9 cellular contexts compared by ENCODE assay signal in the genomic region with DNA sequence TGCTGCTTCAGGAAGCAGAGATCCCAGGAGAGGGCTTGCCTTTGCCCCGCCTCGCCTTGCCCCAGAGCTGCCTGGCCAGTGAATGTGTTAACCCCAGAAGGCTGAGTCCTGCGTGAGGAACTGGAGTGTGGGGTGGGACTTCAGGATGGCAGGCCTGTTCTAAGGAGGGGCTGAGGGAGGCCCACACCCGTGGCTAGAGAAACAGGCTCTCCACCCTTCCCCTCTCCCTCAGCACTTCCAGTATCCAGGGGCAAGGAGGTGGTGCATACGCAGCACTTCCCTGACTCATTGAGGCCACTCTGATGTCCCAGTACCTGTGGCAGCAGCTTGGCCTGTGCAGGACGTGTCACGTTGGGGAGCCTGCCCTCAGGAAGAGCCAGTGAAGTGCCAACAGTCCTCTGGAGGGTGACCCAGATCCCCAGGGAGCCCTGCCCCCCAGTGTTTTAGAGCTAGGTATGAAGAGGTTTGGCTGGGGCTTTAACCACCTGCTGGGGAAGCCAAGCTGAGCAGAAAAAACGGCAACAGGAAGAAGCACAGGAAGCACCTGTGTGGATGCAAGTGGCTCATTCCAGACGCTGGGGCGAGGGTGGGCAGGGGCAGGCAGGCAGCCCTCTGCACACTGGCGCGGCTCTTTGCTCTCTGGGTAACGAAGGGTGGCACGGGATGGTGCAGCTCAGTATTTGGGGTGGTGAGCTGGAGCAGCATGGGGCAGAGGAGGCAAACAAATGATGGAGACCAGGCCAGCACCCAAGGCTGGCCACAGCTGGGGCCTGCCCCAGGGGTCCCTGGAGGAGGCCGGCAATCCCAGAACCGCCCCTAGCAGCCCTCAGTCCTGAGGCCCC. TPM values are rescaled to one million over a fixed set of nuclear protein-coding genes. Genes with fewer than 3 reads are reported as not detected.
A peak's percentile ranks its signal among the peaks of the same experiment; 100 is the strongest.
DNase-seq lines count a peak whose midpoint lies in the region; ATAC-seq and TF ChIP-seq lines count a peak whose summit lies in the region.
"Had no signal": no experiment of that assay in that cellular context is flagged by ENCODE, and none has a peak within 500 bp of the region (broad histone marks: within the 10 kb centered on the region; RNA-seq: fewer than 3 reads in every experiment).

No MANE protein-coding gene starts in this region.

- peak overlapping the region; percentile 99 for H3K27ac ChIP-seq in DND-41 (ENCODE audit: low read length)

- ATAC-seq in DND-41 (ENCODE audit: insufficient read depth, low read depth) (peak; percentile 84), HG02759 (IDR thresholded peaks at IDR 0.05; ENCODE audit: unreplicated experiment) (peak; percentile 48)

- H3K9me3 Mint-ChIP-seq in activated T-cell treated with anti-CD3 and anti-CD28 coated beads, Interleukin-2, amount 50 U/mL, for 24 hours: no peaks in the 10 kb centered on the region

- H2AFZ ChIP-seq in DND-41 (ENCODE audit: low read depth, low read length): peak overlapping the region; percentile 11

- peak overlapping the region; percentile 19 for H3K4me3 Mint-ChIP-seq in activated T-cell treated with anti-CD3 and anti-CD28 coated beads, Interleukin-2, amount 50 U/mL, for 24 hours

- DNase-seq in DND-41: peak; percentile 95
- peak; percentile 50 for DNase-seq in activated T-cell treated with anti-CD3 and anti-CD28 coated beads, Interleukin-2, amount 50 U/mL, for 24 hours
- DNase-seq in lung microvascular endothelial cell (ENCODE audit: low read depth in 2 of 2): peak; percentile 67 to 88
- DNase-seq in 8988T: no peak
- DNase-seq in NCI-H226: no peak
- DNase-seq in NCI-H524 (lab: John Stamatoyannopoulos, UW): no peak
- no peak for DNase-seq in NCI-H187 treated with DMSO at 0.1 percent for 48 hours (lab: John Stamatoyannopoulos, UW)

- 0 out of 2 replicates have a peak, but pooled peaks cover 2% of the 10 kb centered on the region for H4K20me1 ChIP-seq in DND-41 (ENCODE audit: insufficient read depth, low read length)

- peak overlapping the region; percentile 61 for H3K4me2 ChIP-seq in DND-41 (ENCODE audit: insufficient read depth, low read length)

- H3K79me2 ChIP-seq in DND-41 (ENCODE audit: insufficient read depth, low read length): peaks cover 26% of the 10 kb centered on the region; the same call in 1 of the 2 replicates

- peaks cover 61% of the 10 kb centered on the region for H3K4me1 ChIP-seq in DND-41 (ENCODE audit: insufficient read depth, low read length)

- H3K27me3 Mint-ChIP-seq in activated T-cell treated with anti-CD3 and anti-CD28 coated beads, Interleukin-2, amount 50 U/mL, for 24 hours: no peaks in the 10 kb centered on the region

- H3K9me3 ChIP-seq in DND-41 (ENCODE audit: insufficient read depth, low read length, severe bottlenecking): no peaks in the 10 kb centered on the region

- H3K27ac Mint-ChIP-seq in activated T-cell treated with anti-CD3 and anti-CD28 coated beads, Interleukin-2, amount 50 U/mL, for 24 hours: peak overlapping the region; percentile 94

- peaks cover 41% of the 10 kb centered on the region for H3K36me3 Mint-ChIP-seq in activated T-cell treated with anti-CD3 and anti-CD28 coated beads, Interleukin-2, amount 50 U/mL, for 24 hours (ENCODE audit: low read depth)

- H3K36me3 ChIP-seq in DND-41 (ENCODE audit: insufficient read depth, low read length): peaks cover 40% of the 10 kb centered on the region

- TF ChIP-seq CTCF in DND-41 (IDR thresholded peaks at IDR 0.05; ENCODE audit: borderline replicate concordance, extremely low read depth, low read length, poor library complexity, severe bottlenecking): no peak

- peak overlapping the region in 1 of 2 experiments; percentile 46; a peak in 2 of 4 replicates for H3K4me3 ChIP-seq in DND-41 (ENCODE audit: low read depth in 1 of 2, low read length in 2 of 2)
- H3K4me3 ChIP-seq: cardiac muscle cell had no signal

- peak overlapping the region; percentile 65 for H3K9ac ChIP-seq in DND-41 (ENCODE audit: low read depth, low read length)

- no peaks in the 10 kb centered on the region for H3K27me3 ChIP-seq in DND-41 (ENCODE audit: insufficient read depth, low read length, poor library complexity)
- H3K27me3 ChIP-seq: cardiac muscle cell had no signal

- H3K4me1 Mint-ChIP-seq in activated T-cell treated with anti-CD3 and anti-CD28 coated beads, Interleukin-2, amount 50 U/mL, for 24 hours (ENCODE audit: low read depth): peaks cover 42% of the 10 kb centered on the region

RNA-seq across cellular contexts. Expression of a gene that starts 14.7 kb away (rescaled TPM):
- 17.2 and 24.8 TPM in 2 replicates for total RNA-seq in lung microvascular endothelial cell

RNA-seq across cellular contexts. Expression of a gene that starts 19.0 kb away (rescaled TPM):
- total RNA-seq in lung microvascular endothelial cell: 20.7 and 23.4 TPM in 2 replicates

Comparison
In these comparisons a context has a peak if more than half of its experiments do, and no peak if none do; other contexts are left out.
1. DNase-seq: peak in DND-41 (single experiment), activated T-cell treated with anti-CD3 and anti-CD28 coated beads, Interleukin-2, amount 50 U/mL, for 24 hours (single experiment) and lung microvascular endothelial cell (2 of 2); none in 8988T (single experiment), NCI-H226 (single experiment), NCI-H524 (0 of 2) and NCI-H187 treated with DMSO at 0.1 percent for 48 hours (single experiment).